Comparison of ENCODE assay signal across 8 cellular contexts in the genomic region with DNA sequence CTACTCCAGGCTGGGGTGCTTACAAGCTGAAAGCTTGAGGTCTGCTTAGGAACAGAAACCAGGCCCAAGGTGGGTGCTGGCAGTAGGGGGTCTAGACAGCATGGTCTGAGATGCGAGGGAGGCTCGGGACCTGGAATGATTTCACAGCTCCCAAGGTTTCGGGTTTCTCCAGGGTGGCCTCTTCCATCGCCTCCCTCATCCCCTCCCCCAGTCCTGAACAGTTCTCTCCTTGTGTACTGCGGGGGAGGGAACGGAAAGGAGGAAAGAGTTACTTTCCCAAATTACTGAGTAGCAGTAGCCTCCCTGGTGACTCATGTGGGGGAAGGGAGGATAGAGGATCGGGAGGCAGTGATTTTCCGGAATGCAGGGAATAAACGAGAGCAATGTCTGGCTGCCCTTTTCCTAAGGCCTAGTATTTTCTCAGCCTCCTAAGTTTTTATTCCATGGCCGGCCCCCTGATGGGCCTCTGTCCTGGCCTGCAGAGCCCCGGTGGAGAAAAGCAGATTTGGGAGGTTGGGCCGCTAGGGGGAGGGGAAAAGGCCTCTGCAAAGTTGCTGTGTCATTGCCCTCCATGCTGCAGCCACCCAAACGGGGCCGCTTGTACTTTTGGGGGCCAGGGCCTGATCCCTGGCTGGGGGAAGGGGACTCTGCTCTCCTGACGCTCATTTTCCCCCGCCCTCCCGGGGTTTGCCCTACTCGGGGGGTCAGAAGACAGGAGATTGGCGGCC. TPM values are rescaled to one million over a fixed set of nuclear protein-coding genes. Genes with fewer than 3 reads are reported as not detected.
DNase-seq lines count a peak whose midpoint lies in the region; ATAC-seq and TF ChIP-seq lines count a peak whose summit lies in the region.

No MANE protein-coding gene starts in this region.

- peaks cover 0 to 11% of the 10 kb centered on the region in 2 experiments for H3K4me1 ChIP-seq in trophoblast cell (ENCODE audit: control insufficient read depth in 1 of 2, insufficient read depth in 2 of 2, low read length in 2 of 2)

- peak overlapping the region; percentile 97 to 99 for H3K27ac Mint-ChIP-seq in activated naive CD4-positive, alpha-beta T cell treated with anti-CD3 and anti-CD28 coated beads, Interleukin-2, amount 50 U/mL, for 72 hours

- WGBS in trophoblast cell (ENCODE audit: extremely low coverage, insufficient coverage, insufficient read length), result no CpG with 5 or more reads among the region's 19 CpGs

- H2BK5ac ChIP-seq in trophoblast cell (ENCODE audit: low read depth, low read length, poor library complexity), result peak overlapping the region; percentile 99

- peak overlapping the region; percentile 99 for H3K14ac ChIP-seq in trophoblast cell (ENCODE audit: low read length)

- peak overlapping the region; percentile 92 for H2AFZ ChIP-seq in trophoblast cell (ENCODE audit: insufficient read depth, low read length, poor library complexity)

- peak overlapping the region; percentile 100 for H2BK120ac ChIP-seq in trophoblast cell (ENCODE audit: insufficient read depth, low read length, poor library complexity)

- H3K4me3 ChIP-seq in LNCaP clone FGC (ENCODE audit: low read depth, low read length) (peak overlapping the region; percentile 84), trophoblast cell (ENCODE audit: low read depth, low read length) (peak overlapping the region; percentile 75)

- H3K9me3 ChIP-seq in trophoblast cell (ENCODE audit: insufficient read depth, low read depth, low read length), result peaks cover 2% of the 10 kb centered on the region

- peak overlapping the region; percentile 100 for H4K91ac ChIP-seq in trophoblast cell (ENCODE audit: low read depth, low read length)

- intact Hi-C loops in Right ventricle myocardium superior (cut with DNase I), result loop anchor here (5.0 kb wide), 1 partner anchor 232 kb away; a partner anchor contains a TSS

- peaks cover 21 to 22% of the 10 kb centered on the region in 2 experiments for H3K36me3 ChIP-seq in trophoblast cell (ENCODE audit: control insufficient read depth in 1 of 2, insufficient read depth in 2 of 2, low read length in 2 of 2)

- TF ChIP-seq CTCF in LNCaP clone FGC (IDR thresholded peaks at IDR 0.05; ENCODE audit: control insufficient read depth, extremely low read depth, insufficient read depth), result 0 out of 2 replicates have a peak, but pooled peaks have one; percentile 11

- H3K79me2 ChIP-seq in trophoblast cell (ENCODE audit: control insufficient read depth, insufficient read depth, low read length, poor library complexity), result peaks cover 52% of the 10 kb centered on the region

- H2AK5ac ChIP-seq in trophoblast cell (ENCODE audit: low read length), result peak overlapping the region; percentile 96

- peak; percentile 50 for DNase-seq in DMS153 (lab: John Stamatoyannopoulos, UW)
- DNase-seq in LNCaP clone FGC (ENCODE audit: low read depth), result no peak
- DNase-seq in SK-N-DZ (ENCODE audit: low spot score), result peak; percentile 68
- DNase-seq in activated naive CD4-positive, alpha-beta T cell treated with anti-CD3 and anti-CD28 coated beads, Interleukin-2, amount 50 U/mL, for 72 hours (ENCODE audit: low spot score in 2 of 2), result peak; percentile 78 to 84
- peak; percentile 81 for DNase-seq in Right ventricle myocardium superior
- peak; percentile 73 to 89 for DNase-seq in trophoblast cell
- DNase-seq in ureter (ENCODE audit: low spot score), result peak; percentile 82

- peak overlapping the region; percentile 97 for H4K12ac ChIP-seq in trophoblast cell (ENCODE audit: low read depth, low read length)

- H3K4ac ChIP-seq in trophoblast cell (ENCODE audit: low read depth, low read length), result peak overlapping the region; percentile 96

- H3K9ac ChIP-seq in trophoblast cell (ENCODE audit: low read length), result peak overlapping the region; percentile 89

- H4K8ac ChIP-seq in trophoblast cell (ENCODE audit: low read depth, low read length), result peak overlapping the region; percentile 99

- H3K27ac ChIP-seq in trophoblast cell (ENCODE audit: low read depth, low read length), result peak overlapping the region; percentile 100

- peaks cover 59 to 65% of the 10 kb centered on the region in 2 donors for H3K36me3 Mint-ChIP-seq in activated naive CD4-positive, alpha-beta T cell treated with anti-CD3 and anti-CD28 coated beads, Interleukin-2, amount 50 U/mL, for 72 hours

- ATAC-seq in activated naive CD4-positive, alpha-beta T cell treated with anti-CD3 and anti-CD28 coated beads, Interleukin-2, amount 50 U/mL, for 72 hours, result no peak
- ATAC-seq in Right ventricle myocardium superior (ENCODE audit: poor library complexity) (peak; percentile 19), HG02610 (IDR thresholded peaks at IDR 0.05; ENCODE audit: unreplicated experiment) (no peak)

- peak overlapping the region; percentile 61 for H3K4me2 ChIP-seq in trophoblast cell (ENCODE audit: low read length)

- peaks cover 40% of the 10 kb centered on the region for H3K79me1 ChIP-seq in trophoblast cell (ENCODE audit: low read length)

- no peaks in the 10 kb centered on the region for H3K9me3 Mint-ChIP-seq in activated naive CD4-positive, alpha-beta T cell treated with anti-CD3 and anti-CD28 coated beads, Interleukin-2, amount 50 U/mL, for 72 hours

- H3K18ac ChIP-seq in trophoblast cell (ENCODE audit: low read length), result peak overlapping the region; percentile 99

- peak overlapping the region; percentile 33 for H2BK12ac ChIP-seq in trophoblast cell (ENCODE audit: low read length)

- no peaks in the 10 kb centered on the region for H3K27me3 ChIP-seq in trophoblast cell (ENCODE audit: insufficient read depth, low read length)

- H3K23ac ChIP-seq in trophoblast cell (ENCODE audit: low read length), result no peak overlapping the region

RNA-seq across cellular contexts. Expression of a gene that starts 1.5 kb away (rescaled TPM):
- 136 and 160 TPM in 2 replicates for polyA plus RNA-seq in SK-N-DZ (2014; cell fraction: cytosol; rRNA removed)
- 287 and 301 TPM in 2 replicates for polyA plus RNA-seq in SK-N-DZ (2014; cell fraction: nucleus; rRNA removed)
- 100 to 1,000 TPM; 216 to 254 TPM for total RNA-seq in activated naive CD4-positive, alpha-beta T cell treated with anti-CD3 and anti-CD28 coated beads, Interleukin-2, amount 50 U/mL, for 72 hours
- total RNA-seq in Right ventricle myocardium superior (62.6 TPM), ureter (205 TPM)
- polyA plus RNA-seq in trophoblast cell (2013), result 265 and 273 TPM in 2 replicates

RNA-seq across cellular contexts. Expression of a gene that starts 17.0 kb away (rescaled TPM):
- polyA plus RNA-seq in SK-N-DZ (2014; cell fraction: cytosol; rRNA removed), result 1.9 and 3.1 TPM in 2 replicates
- polyA plus RNA-seq in SK-N-DZ (2014; cell fraction: nucleus; rRNA removed), result 0.62 and 5.1 TPM in 2 replicates
- 10 to 100 TPM; 23.0 to 33.5 TPM for total RNA-seq in activated naive CD4-positive, alpha-beta T cell treated with anti-CD3 and anti-CD28 coated beads, Interleukin-2, amount 50 U/mL, for 72 hours
- total RNA-seq in Right ventricle myocardium superior (16.3 TPM), ureter (65.3 TPM)
- polyA plus RNA-seq in trophoblast cell (2013), result 8.5 and 8.8 TPM in 2 replicates

RNA-seq across cellular contexts. Expression of a gene that starts 29.0 kb away (rescaled TPM):
- polyA plus RNA-seq in SK-N-DZ (2014; cell fraction: cytosol; rRNA removed), result not detected in 2 replicates
- polyA plus RNA-seq in SK-N-DZ (2014; cell fraction: nucleus; rRNA removed), result 0.24 TPM in 1 of 2 replicates, not detected in the other
- total RNA-seq in activated naive CD4-positive, alpha-beta T cell treated with anti-CD3 and anti-CD28 coated beads, Interleukin-2, amount 50 U/mL, for 72 hours, result 1 to 10 TPM; 2.8 to 4.5 TPM
- total RNA-seq in Right ventricle myocardium superior (10.4 TPM), ureter (31.0 TPM)
- polyA plus RNA-seq in trophoblast cell (2013), result 2.4 and 2.5 TPM in 2 replicates

RNA-seq across cellular contexts. Expression of a gene that starts 39.5 kb away (rescaled TPM):
- polyA plus RNA-seq in SK-N-DZ (2014; cell fraction: cytosol; rRNA removed), result 0.02 TPM in 1 of 2 replicates, not detected in the other
- 0.08 TPM in 1 of 2 replicates, not detected in the other for polyA plus RNA-seq in SK-N-DZ (2014; cell fraction: nucleus; rRNA removed)
- total RNA-seq in activated naive CD4-positive, alpha-beta T cell treated with anti-CD3 and anti-CD28 coated beads, Interleukin-2, amount 50 U/mL, for 72 hours, result 1 to 10 TPM; 1.8 to 3.2 TPM
- total RNA-seq in Right ventricle myocardium superior (1.2 TPM), ureter (25.6 TPM)
- 0.05 and 0.08 TPM in 2 replicates for polyA plus RNA-seq in trophoblast cell (2013)
